Comparison of ENCODE assay signal across 8 cellular contexts in genomic region chr1:55702064-55702463, GRCh38.
DNase-seq lines count a peak whose midpoint lies in the region; ATAC-seq and TF ChIP-seq lines count a peak whose summit lies in the region.

No MANE protein-coding gene starts in this region.

- H3K9me3 ChIP-seq in A673 (ENCODE audit: low read depth, low read length, poor library complexity, severe bottlenecking), result no peaks in the 10 kb centered on the region
- no peaks in the 10 kb centered on the region for H3K9me3 ChIP-seq in RWPE2 (ENCODE audit: severe bottlenecking)
- H3K9me3 ChIP-seq in right atrium auricular region, result no peaks in the 10 kb centered on the region

- ATAC-seq in GM18868 (IDR thresholded peaks at IDR 0.05; ENCODE audit: unreplicated experiment) (peak; percentile 96), HG03432 (IDR thresholded peaks at IDR 0.05; ENCODE audit: unreplicated experiment) (peak; percentile 92), RWPE2 (ENCODE audit: low read depth) (peak; percentile 51; the same call in 1 of the 3 replicates), HG03108 (IDR thresholded peaks at IDR 0.05; ENCODE audit: unreplicated experiment) (no peak)

- no peak overlapping the region for H3K4me3 ChIP-seq in A673 (ENCODE audit: low read depth, low read length, poor library complexity, severe bottlenecking)
- H3K4me3 ChIP-seq in RWPE2 (ENCODE audit: severe bottlenecking), result no peak overlapping the region
- H3K4me3 ChIP-seq in right atrium auricular region, result no peak overlapping the region

- POLR2A ChIA-PET in A673 (lab: Charles Lee; ENCODE audit: low non-redundant PET), result no interaction called here

- CTCF ChIA-PET in A673 (lab: Charles Lee), result interaction anchor here (0.6 kb wide), 1 partner anchor 11 kb away, joined by 3 read pairs; no protein-coding TSS in a partner anchor

- intact Hi-C loops in A673 (cut with micrococcal nuclease; ENCODE audit: unreplicated experiment), result no loop called here

- BruUV-seq in A673 (replicated peaks; lab: Mats Ljungman, UMichigan), result no TSS peak

- H3K36me3 ChIP-seq in A673 (ENCODE audit: insufficient read depth, low read length, poor library complexity, severe bottlenecking) (no peaks in the 10 kb centered on the region), RWPE2 (ENCODE audit: low read depth) (no peaks in the 10 kb centered on the region), right atrium auricular region (no peaks in the 10 kb centered on the region)

- H3K27me3 ChIP-seq in A673 (replicated peaks; ENCODE audit: insufficient read depth, low read depth, low read length, poor library complexity) (no peaks in the 10 kb centered on the region), RWPE2 (ENCODE audit: insufficient read depth, poor library complexity, severe bottlenecking) (no peaks in the 10 kb centered on the region), right atrium auricular region (no peaks in the 10 kb centered on the region)

- TF ChIP-seq CTCF in A673 (conservative IDR thresholded peaks at IDR 0.05; ENCODE audit: low read depth, low read length), result peak; percentile 67
- peak; percentile 56 for TF ChIP-seq CTCF in RWPE2 (IDR thresholded peaks at IDR 0.05; ENCODE audit: poor library complexity, severe bottlenecking)
- peak; percentile 38 to 64 for TF ChIP-seq CTCF in right atrium auricular region (IDR thresholded peaks at IDR 0.05)

- DNase-seq in A673 (ENCODE audit: low spot score) (peak; percentile 49), RWPE2 (ENCODE audit: low spot score) (no peak), right atrium auricular region (ENCODE audit: low spot score) (no peak), mesenteric fat pad (ENCODE audit: low spot score) (no peak)
- no peak for DNase-seq in stimulated activated CD8-positive, alpha-beta memory T cell treated with anti-CD3 and anti-CD28 coated beads, Interleukin-4, amount 100 ng/mL, for 48 hours

- no peaks in the 10 kb centered on the region for H3K4me1 ChIP-seq in A673 (ENCODE audit: insufficient read depth, low read length, poor library complexity, severe bottlenecking)
- H3K4me1 ChIP-seq in RWPE2 (ENCODE audit: insufficient read depth, poor library complexity, severe bottlenecking), result no peaks in the 10 kb centered on the region
- H3K4me1 ChIP-seq in right atrium auricular region, result no peaks in the 10 kb centered on the region

- H3K27ac ChIP-seq in A673 (ENCODE audit: low read depth, low read length, poor library complexity, severe bottlenecking), result no peak overlapping the region
- no peak overlapping the region for H3K27ac ChIP-seq in RWPE2 (ENCODE audit: poor library complexity, severe bottlenecking)
- no peak overlapping the region for H3K27ac ChIP-seq in right atrium auricular region
